12 cellular contexts compared by ENCODE assay signal in genomic region chr3:197353867-197354180, GRCh38. TPM values are rescaled to one million over a fixed set of nuclear protein-coding genes. Genes with fewer than 3 reads are reported as not detected.
DNase-seq lines count a peak whose midpoint lies in the region; ATAC-seq, FAIRE-seq and TF ChIP-seq lines count a peak whose summit lies in the region.
"Had no signal": no experiment of that assay in that cellular context is flagged by ENCODE, and none has a peak within 500 bp of the region (broad histone marks: within the 10 kb centered on the region; RNA-seq: fewer than 3 reads in every experiment).

No MANE protein-coding gene starts in this region.

- H3K4me1 ChIP-seq in right cardiac atrium (ENCODE audit: control insufficient read depth, insufficient read depth, low read length) (peaks cover 2% of the 10 kb centered on the region), gastrocnemius medialis (peaks cover 34 to 46% of the 10 kb centered on the region in 2 donors), gastroesophageal sphincter (peaks cover 0 to 34% (median 6%) of the 10 kb centered on the region in 3 donors)

- intact Hi-C loops in right cardiac atrium (cut with DNase I): no loop called here
- intact Hi-C loops in gastrocnemius medialis (cut with DNase I; ENCODE audit: low total_unique reads): loop anchor here (2.0 kb wide), 3 partner anchors 25 to 55 kb away; partner anchors contain the start of gene DLG1

- peaks cover 0 to 2% of the 10 kb centered on the region in 2 donors for H3K4me1 Mint-ChIP-seq in effector memory CD8-positive, alpha-beta T cell (ENCODE audit: low read depth in 2 of 2)

- H3K36me3 ChIP-seq in gastrocnemius medialis (no peaks in the 10 kb centered on the region), gastroesophageal sphincter (no peaks in the 10 kb centered on the region)

- H3K36me3 Mint-ChIP-seq in effector memory CD8-positive, alpha-beta T cell (ENCODE audit: insufficient read depth): no peaks in the 10 kb centered on the region

- DNase-seq in EH (ENCODE audit: low read depth) (peak; percentile 41), RCC 7860 (ENCODE audit: low spot score) (peak; percentile 69), right cardiac atrium (peak in 2 of 3 donors; percentile 28 to 70), gastrocnemius medialis (peak in 1 of 2 donors; percentile 33), NCI-H774 (lab: John Stamatoyannopoulos, UW) (no peak), SW480 (ENCODE audit: low spot score) (no peak)
- DNase-seq in effector memory CD8-positive, alpha-beta T cell: no peak
- DNase-seq: activated CD4-positive, alpha-beta T cell treated with anti-CD3 and anti-CD28 coated beads, Interleukin-2, amount 50 U/mL, for 48 hours; activated gamma-delta T cell; stimulated activated CD4-positive, alpha-beta T cell treated with anti-CD3 and anti-CD28 coated beads, Interleukin-12 subunit alpha, Interleukin-12 subunit beta, amount 100 ng/mL, for 4 hours had no signal

- 67% methylated on average over 3 of the region's 3 CpGs for WGBS in right cardiac atrium
- WGBS in gastroesophageal sphincter (ENCODE audit: low coverage in 1 of 2), 2 donors: 17% methylated on average over 1 of the region's 3 CpGs; no CpG with 5 or more reads in 1 of the 2 donors

- H3K4me3 Mint-ChIP-seq in effector memory CD8-positive, alpha-beta T cell: no peak overlapping the region
- H3K4me3 Mint-ChIP-seq: T-helper 1 cell treated with Interleukin-12 subunit alpha and Interleukin-12 subunit beta and Interleukin-4 antibody, amounts not matched to agents 30 μg/mL and 1 μg/mL, for 36 hours had no signal

- no peaks in the 10 kb centered on the region for H3K9me3 ChIP-seq in right cardiac atrium (ENCODE audit: control insufficient read depth, low read length)
- H3K9me3 ChIP-seq in gastrocnemius medialis: no peaks in the 10 kb centered on the region
- no peaks in the 10 kb centered on the region for H3K9me3 ChIP-seq in gastroesophageal sphincter

- H3K27ac Mint-ChIP-seq in effector memory CD8-positive, alpha-beta T cell: no peak overlapping the region
- H3K27ac Mint-ChIP-seq: T-helper 1 cell treated with Interleukin-12 subunit alpha and Interleukin-12 subunit beta and Interleukin-4 antibody, amounts not matched to agents 30 μg/mL and 1 μg/mL, for 36 hours had no signal

- TF ChIP-seq CTCF in gastrocnemius medialis (IDR thresholded peaks at IDR 0.05 in 4 of 5, conservative IDR thresholded peaks at IDR 0.05 in 1 of 5): no peak
- no peak for TF ChIP-seq CTCF in gastroesophageal sphincter (IDR thresholded peaks at IDR 0.05)

- H3K27ac ChIP-seq in right cardiac atrium (ENCODE audit: low read length) (no peak overlapping the region), gastrocnemius medialis (peak overlapping the region; percentile 73 to 83 (median 80)), gastroesophageal sphincter (peak overlapping the region in 1 of 4 donors; percentile 63)

- TF ChIP-seq POLR2A in gastrocnemius medialis (IDR thresholded peaks at IDR 0.05): no peak
- TF ChIP-seq POLR2A in gastroesophageal sphincter (IDR thresholded peaks at IDR 0.05): no peak

- peak; percentile 75 for FAIRE-seq in RCC 7860 (lab: Jason Lieb, UNC)

- TF ChIP-seq EP300 in gastroesophageal sphincter (IDR thresholded peaks at IDR 0.05): no peak

- no peak for ATAC-seq in right cardiac atrium
- ATAC-seq in gastrocnemius medialis: peak in 1 of 2 donors; percentile 2
- no peak for ATAC-seq in effector memory CD8-positive, alpha-beta T cell (replicated peaks)
- ATAC-seq in gastroesophageal sphincter: no peak

- H3K27me3 ChIP-seq in right cardiac atrium (ENCODE audit: control insufficient read depth, insufficient read depth) (no peaks in the 10 kb centered on the region), gastrocnemius medialis (no peaks in the 10 kb centered on the region), gastroesophageal sphincter (no peaks in the 10 kb centered on the region)

- in situ Hi-C loops in gastrocnemius medialis (cut with MboI; ENCODE audit: low sequenced_read_pairs in 4 of 4): no loop called here

- H3K9me3 Mint-ChIP-seq in effector memory CD8-positive, alpha-beta T cell: no peaks in the 10 kb centered on the region

- no peak overlapping the region for H3K4me3 ChIP-seq in right cardiac atrium (ENCODE audit: low read length)
- peak overlapping the region; percentile 33 to 43 (median 38) for H3K4me3 ChIP-seq in gastrocnemius medialis
- H3K4me3 ChIP-seq in gastroesophageal sphincter: no peak overlapping the region

- H3K27me3 Mint-ChIP-seq in effector memory CD8-positive, alpha-beta T cell: peaks cover 30 to 49% of the 10 kb centered on the region in 2 donors

RNA-seq across cellular contexts. Expression of gene DLG1, which starts 55.4 kb away (rescaled TPM):
- 10 to 100 TPM; 51.1 to 55.0 (median 53.0) TPM for total RNA-seq in right cardiac atrium
- 14.6 TPM for polyA plus RNA-seq in right cardiac atrium
- 100 to 1,000 TPM in 1 of 4 donors, 10 to 100 TPM in 3; 41.4 to 112 (median 61.1) TPM for total RNA-seq in gastrocnemius medialis
- 10 to 100 TPM; 71.4 to 90.4 (median 80.9) TPM for total RNA-seq in gastroesophageal sphincter

Comparison
In these comparisons a context has a peak if more than half of its experiments do, and no peak if none do; other contexts are left out.
1. DNase-seq: peak in EH (single experiment), RCC 7860 (single experiment) and right cardiac atrium (2 of 3); none in effector memory CD8-positive, alpha-beta T cell (0 of 3), NCI-H774 (single experiment) and SW480 (single experiment).
2. H3K4me3 ChIP-seq: peak in gastrocnemius medialis (4 of 4); none in right cardiac atrium (single experiment) and gastroesophageal sphincter (0 of 2).